8 cellular contexts compared by ENCODE assay signal in genomic region chr16:29925805-29926674, GRCh38. TPM values are rescaled to one million over a fixed set of nuclear protein-coding genes. Genes with fewer than 3 reads are reported as not detected.
A peak's percentile ranks its signal among the peaks of the same experiment; 100 is the strongest.
DNase-seq lines count a peak whose midpoint lies in the region; ATAC-seq lines count a peak whose summit lies in the region.

Gene KCTD13 (minus strand): TSS chr16:29926226. CDS start chr16:29926033, 193 bp downstream.

- H3K36me3 ChIP-seq in NT2/D1 (ENCODE audit: insufficient read depth, insufficient read length, low read length): peaks cover 18% of the 10 kb centered on the region
- H3K36me3 ChIP-seq in endocrine pancreas (ENCODE audit: control insufficient read depth, insufficient read depth, low read length): no peaks in the 10 kb centered on the region

- H3K9ac ChIP-seq in NT2/D1 (ENCODE audit: insufficient read length, low read depth): peak within 1 kb of the TSS; percentile 92
- H3K9ac ChIP-seq in endocrine pancreas (ENCODE audit: control insufficient read depth, insufficient read depth, low read length): peak within 1 kb of the TSS; percentile 77

- H3K4me1 ChIP-seq in NT2/D1 (ENCODE audit: insufficient read depth, insufficient read length) (peaks cover 6% of the 10 kb centered on the region), endocrine pancreas (ENCODE audit: control insufficient read depth, insufficient read depth, low read length) (no peaks in the 10 kb centered on the region)

- peak within 1 kb of the TSS; percentile 93 for H3K27ac Mint-ChIP-seq in activated CD8-positive, alpha-beta memory T cell treated with anti-CD3 and anti-CD28 coated beads, Interleukin-2, amount 10 ng/mL, durations not matched to agents 7 days and 5 days

- CTCF ChIA-PET in activated CD8-positive, alpha-beta memory T cell treated with anti-CD3 and anti-CD28 coated beads, Interleukin-2, amount 10 ng/mL, durations not matched to agents 7 days and 5 days (lab: Charles Lee): interaction anchor here (0.7 to 2.8 kb wide), 12 partner anchors 25 to 225 kb away, joined by 3 to 17 read pairs (median 4); partner anchors contain the start of genes CDIPT, PAGR1, TAOK2 and TMEM219

- H3K9me3 ChIP-seq in NT2/D1 (ENCODE audit: insufficient read depth, low read length) (no peaks in the 10 kb centered on the region), endocrine pancreas (ENCODE audit: control insufficient read depth, low read length) (no peaks in the 10 kb centered on the region)

- H3K4me3 ChIP-seq in NT2/D1 (ENCODE audit: insufficient read length, low read depth): peak within 1 kb of the TSS; percentile 89
- peak within 1 kb of the TSS; percentile 67 for H3K4me3 ChIP-seq in endocrine pancreas (ENCODE audit: control insufficient read depth, insufficient read depth, low read length)

- H3K9me3 Mint-ChIP-seq in activated CD8-positive, alpha-beta memory T cell treated with anti-CD3 and anti-CD28 coated beads, Interleukin-2, amount 10 ng/mL, durations not matched to agents 7 days and 5 days (ENCODE audit: low read depth): no peaks in the 10 kb centered on the region

- no peaks in the 10 kb centered on the region for H3K27me3 ChIP-seq in NT2/D1 (ENCODE audit: insufficient read depth, insufficient read length)
- no peaks in the 10 kb centered on the region for H3K27me3 ChIP-seq in endocrine pancreas (ENCODE audit: control insufficient read depth, insufficient read depth, low read length)

- ATAC-seq in GM19468 (IDR thresholded peaks at IDR 0.05; ENCODE audit: extremely low read depth, unreplicated experiment): peak; percentile 90
- ATAC-seq in activated CD8-positive, alpha-beta memory T cell treated with anti-CD3 and anti-CD28 coated beads, Interleukin-2, amount 10 ng/mL, durations not matched to agents 7 days and 5 days: peak; percentile 95

- H3K4me3 Mint-ChIP-seq in activated CD8-positive, alpha-beta memory T cell treated with anti-CD3 and anti-CD28 coated beads, Interleukin-2, amount 10 ng/mL, durations not matched to agents 7 days and 5 days: peak within 1 kb of the TSS; percentile 89

- DNase-seq in CMK (ENCODE audit: low read depth) (peak; percentile 75), HS-5 (ENCODE audit: low read depth) (peak; percentile 61), NT2/D1 (ENCODE audit: low read depth, low spot score) (peak; percentile 78), mesenteric fat pad (ENCODE audit: low spot score) (peak; percentile 97)
- peak; percentile 90 for DNase-seq in activated CD8-positive, alpha-beta memory T cell treated with anti-CD3 and anti-CD28 coated beads, Interleukin-2, amount 10 ng/mL, durations not matched to agents 7 days and 5 days
- peak; percentile 69 to 85 for DNase-seq in stimulated activated CD8-positive, alpha-beta memory T cell treated with anti-CD3 and anti-CD28 coated beads, Interleukin-15, amount 100 ng/mL, for 4 hours (ENCODE audit: low read depth in 2 of 2)

- H3K36me3 Mint-ChIP-seq in activated CD8-positive, alpha-beta memory T cell treated with anti-CD3 and anti-CD28 coated beads, Interleukin-2, amount 10 ng/mL, durations not matched to agents 7 days and 5 days: peaks cover 7% of the 10 kb centered on the region

- peaks cover 2% of the 10 kb centered on the region for H3K27me3 Mint-ChIP-seq in activated CD8-positive, alpha-beta memory T cell treated with anti-CD3 and anti-CD28 coated beads, Interleukin-2, amount 10 ng/mL, durations not matched to agents 7 days and 5 days

- H3K4me1 Mint-ChIP-seq in activated CD8-positive, alpha-beta memory T cell treated with anti-CD3 and anti-CD28 coated beads, Interleukin-2, amount 10 ng/mL, durations not matched to agents 7 days and 5 days: peaks cover 31% of the 10 kb centered on the region

RNA-seq across cellular contexts. Expression of gene KCTD13, which starts in this region (rescaled TPM):
- total RNA-seq in activated CD8-positive, alpha-beta memory T cell treated with anti-CD3 and anti-CD28 coated beads, Interleukin-2, amount 10 ng/mL, durations not matched to agents 7 days and 5 days: 10 to 100 TPM; 44.6 to 48.4 TPM
- total RNA-seq in mesenteric fat pad: 15.7 TPM

Comparison
In these comparisons a context has a peak if more than half of its experiments do, and no peak if none do; other contexts are left out.
1. Peak in every context shown above with its lines: DNase-seq, ATAC-seq and H3K4me3 ChIP-seq.